Comparison of ENCODE assay signal across 23 cellular contexts in genomic region chr11:131468565-131468964, GRCh38.
A peak's percentile ranks its signal among the peaks of the same experiment; 100 is the strongest.
DNase-seq lines count a peak whose midpoint lies in the region; ATAC-seq, FAIRE-seq and TF ChIP-seq lines count a peak whose summit lies in the region.
"Had no signal": no experiment of that assay in that cellular context is flagged by ENCODE, and none has a peak within 500 bp of the region (broad histone marks: within the 10 kb centered on the region; RNA-seq: fewer than 3 reads in every experiment).

No MANE protein-coding gene starts in this region.

- H3K4me2 ChIP-seq in Karpas-422 (ENCODE audit: low read depth, low read length, poor library complexity, severe bottlenecking) (peak overlapping the region; percentile 32), GM12878 (ENCODE audit: control insufficient read depth, insufficient read depth) (no peak overlapping the region), neural cell (ENCODE audit: low read length) (peak overlapping the region; percentile 30)
- H3K4me2 ChIP-seq: GM23338, PC-9 had no signal

- intact Hi-C loops in A673 (cut with micrococcal nuclease; ENCODE audit: unreplicated experiment) = no loop called here
- intact Hi-C loops in GM12878 (cut with micrococcal nuclease; ENCODE audit: unreplicated experiment) = no loop called here
- intact Hi-C loops in Right ventricle myocardium inferior (cut with DNase I) = no loop called here

- H2AFZ ChIP-seq in Karpas-422 (ENCODE audit: low read length) (no peak overlapping the region), GM12878 (ENCODE audit: control insufficient read depth, low read depth, low read length) (no peak overlapping the region), neural cell (ENCODE audit: low read depth, low read length) (no peak overlapping the region)
- H2AFZ ChIP-seq: GM23338, PC-9 had no signal

- TF ChIP-seq CTCF in A673 (conservative IDR thresholded peaks at IDR 0.05; ENCODE audit: low read depth, low read length) (no peak), GM12878 (IDR thresholded peaks at IDR 0.05 in 2 of 3, conservative IDR thresholded peaks at IDR 0.05 in 1 of 3; ENCODE audit: control insufficient read depth in 2 of 3, extremely low read depth in 1 of 3, insufficient read depth in 1 of 3, low read depth in 3 of 3, low read length in 3 of 3) (no peak), neural cell (IDR thresholded peaks at IDR 0.05; ENCODE audit: poor library complexity, severe bottlenecking) (no peak)

- WGBS in GM12878 (ENCODE audit: insufficient coverage, insufficient replicate concordance, low lambda C conversion rate, missing lambda C conversion rate) = 0% methylated on average over 2 of the region's 2 CpGs

- BruUV-seq in A673 (replicated peaks; lab: Mats Ljungman, UMichigan) (no TSS peak), GM12878 (replicated peaks; lab: Mats Ljungman, UMichigan) (no TSS peak)

- H4K20me1 ChIP-seq in Karpas-422 (ENCODE audit: insufficient read depth, low read depth, low read length) (no peaks in the 10 kb centered on the region), GM12878 (ENCODE audit: control insufficient read depth, insufficient read depth) (no peaks in the 10 kb centered on the region), neural cell (ENCODE audit: insufficient read depth) (no peaks in the 10 kb centered on the region)

- H3K9me2 ChIP-seq in Karpas-422 (replicated peaks; ENCODE audit: insufficient read depth, low read length) (no peaks in the 10 kb centered on the region), neural cell (ENCODE audit: insufficient read depth, low read length) (no peaks in the 10 kb centered on the region)

- no peak for ATAC-seq in GM12878
- no peak for ATAC-seq in Right ventricle myocardium inferior
- ATAC-seq in HG03354 (IDR thresholded peaks at IDR 0.05; ENCODE audit: poor library complexity, severe bottlenecking, unreplicated experiment) = no peak
- ATAC-seq: GM23338 had no signal

- no peak overlapping the region for H3K4me3 ChIP-seq in A673 (ENCODE audit: low read depth, low read length, poor library complexity, severe bottlenecking)
- no peak overlapping the region for H3K4me3 ChIP-seq in Karpas-422 (ENCODE audit: low read length)
- no peak overlapping the region for H3K4me3 ChIP-seq in GM12878
- peak overlapping the region; percentile 35 for H3K4me3 ChIP-seq in neural cell (ENCODE audit: low read length)
- H3K4me3 ChIP-seq: GM23338, PC-9, SJSA1 had no signal

- H3K9ac ChIP-seq in Karpas-422 (ENCODE audit: low read length) (no peak overlapping the region), GM12878 (ENCODE audit: control insufficient read depth, insufficient read depth, low read length) (no peak overlapping the region), neural cell (ENCODE audit: low read length) (no peak overlapping the region)

- H3K36me3 ChIP-seq in A673 (ENCODE audit: insufficient read depth, low read length, poor library complexity, severe bottlenecking) (no peaks in the 10 kb centered on the region), Karpas-422 (ENCODE audit: insufficient read depth, low read length) (no peaks in the 10 kb centered on the region), GM12878 (ENCODE audit: control insufficient read depth in 2 of 2, insufficient read depth in 2 of 2, low read length in 1 of 2) (no peaks in the 10 kb centered on the region), neural cell (ENCODE audit: insufficient read depth, low read length) (no peaks in the 10 kb centered on the region)
- H3K36me3 ChIP-seq: SJSA1 had no signal

- POLR2A ChIA-PET in A673 (lab: Charles Lee; ENCODE audit: low non-redundant PET) (no interaction called here), GM12878 (lab: Charles Lee) (no interaction called here)

- TF ChIP-seq RAD21 in GM12878 (IDR thresholded peaks at IDR 0.05; ENCODE audit: insufficient read depth, low read depth, low read length) = no peak
- no peak for TF ChIP-seq RAD21 in neural cell (conservative IDR thresholded peaks at IDR 0.05)

- H3F3A ChIP-seq in neural cell (ENCODE audit: insufficient read depth, low read length, poor library complexity, severe bottlenecking) = peaks cover 8% of the 10 kb centered on the region

- TF ChIP-seq EP300 in GM12878 (IDR thresholded peaks at IDR 0.05; ENCODE audit: borderline replicate concordance in 1 of 2, control insufficient read depth in 1 of 2, low read depth in 2 of 2, low read length in 2 of 2) (no peak), neural cell (conservative IDR thresholded peaks at IDR 0.05; ENCODE audit: poor library complexity, severe bottlenecking) (no peak)

- H3K79me2 ChIP-seq in Karpas-422 (ENCODE audit: low read length) = no peaks in the 10 kb centered on the region
- no peaks in the 10 kb centered on the region for H3K79me2 ChIP-seq in GM12878 (ENCODE audit: control insufficient read depth, insufficient read depth, low read length)
- H3K79me2 ChIP-seq in neural cell (replicated peaks; ENCODE audit: insufficient read depth, low read length) = no peaks in the 10 kb centered on the region

- in situ Hi-C loops in GM12878 (cut with MboI) = no loop called here

- H3K27me3 ChIP-seq in A673 (replicated peaks; ENCODE audit: insufficient read depth, low read depth, low read length, poor library complexity) = peaks cover 46% of the 10 kb centered on the region
- no peaks in the 10 kb centered on the region for H3K27me3 ChIP-seq in Karpas-422 (ENCODE audit: low read length)
- H3K27me3 ChIP-seq in GM12878 (replicated peaks in 1 of 2; ENCODE audit: control insufficient read depth in 2 of 2, insufficient read depth in 2 of 2, low read length in 1 of 2) = peaks cover 3 to 7% of the 10 kb centered on the region in 2 experiments; a peak in 3 of 4 replicates
- no peaks in the 10 kb centered on the region for H3K27me3 ChIP-seq in neural cell (ENCODE audit: insufficient read depth, low read depth, low read length)
- H3K27me3 ChIP-seq: SJSA1 had no signal

- CTCF ChIA-PET in A673 (lab: Charles Lee) (no interaction called here), GM12878 (lab: Yijun Ruan, JAX) (no interaction called here)

- peak; percentile 17 for DNase-seq in A673 (ENCODE audit: low spot score)
- DNase-seq in Karpas-422 = peak; percentile 63
- no peak for DNase-seq in GM12878 (ENCODE audit: low read depth, low spot score)
- DNase-seq in Right ventricle myocardium inferior (ENCODE audit: missing footprints) = no peak
- no peak for DNase-seq in NCI-H446 treated with DMSO at 0.1 percent for 48 hours (lab: John Stamatoyannopoulos, UW)
- DNase-seq: 8988T; CD4-positive, alpha-beta T cell; H9; IMR-90; KG1; MM.1S; NCI-H1048; NCI-H1694; NCI-H2029 treated with DMSO at 0.1 percent for 48 hours; NCI-H774; PC-9; Right ventricle myocardium superior had no signal

- no peaks in the 10 kb centered on the region for H3K9me3 ChIP-seq in A673 (ENCODE audit: low read depth, low read length, poor library complexity, severe bottlenecking)
- no peaks in the 10 kb centered on the region for H3K9me3 ChIP-seq in Karpas-422 (ENCODE audit: low read length)
- no peaks in the 10 kb centered on the region for H3K9me3 ChIP-seq in GM12878 (replicated peaks; ENCODE audit: control insufficient read depth, insufficient read depth, low read length)
- H3K9me3 ChIP-seq in neural cell (ENCODE audit: low read length) = no peaks in the 10 kb centered on the region
- H3K9me3 ChIP-seq: SJSA1 had no signal

- TF ChIP-seq POLR2A in GM12878 (IDR thresholded peaks at IDR 0.05; ENCODE audit: low read depth, low read length) = no peak

- H3K4me1 ChIP-seq in A673 (ENCODE audit: insufficient read depth, low read length, poor library complexity, severe bottlenecking) (no peaks in the 10 kb centered on the region), Karpas-422 (ENCODE audit: low read length) (peaks cover 79% of the 10 kb centered on the region), GM12878 (ENCODE audit: control insufficient read depth, insufficient read depth, low read length) (no peaks in the 10 kb centered on the region)
- H3K4me1 ChIP-seq: SJSA1 had no signal

- SMC1A ChIA-PET in GM12878 (lab: Charles Lee; ENCODE audit: uncharacterized antibody, unreplicated experiment) = no interaction called here

- H3K27ac ChIP-seq in A673 (ENCODE audit: low read depth, low read length, poor library complexity, severe bottlenecking) (no peak overlapping the region), Karpas-422 (ENCODE audit: low read length) (no peak overlapping the region), GM12878 (ENCODE audit: control insufficient read depth, insufficient read depth) (no peak overlapping the region), neural cell (ENCODE audit: low read length) (no peak overlapping the region)
- H3K27ac ChIP-seq: PC-9, SJSA1 had no signal

- no peak for FAIRE-seq in GM12878 (lab: Jason Lieb, UNC)
- FAIRE-seq: D721Med, HTR-8/SVneo had no signal

- RAD21 ChIA-PET in GM12878 (lab: Charles Lee; ENCODE audit: unreplicated experiment) = no interaction called here

TF ChIP-seq in GM12878, 131 proteins besides CTCF, POLR2A, EP300 and RAD21 (continues in another document):
- TF ChIP-seq POU2F2 (IDR thresholded peaks at IDR 0.05; ENCODE audit: borderline replicate concordance, low read depth, low read length) (peak; percentile 34; the same call in 1 of the 3 replicates), MEF2B (IDR thresholded peaks at IDR 0.05; ENCODE audit: partially characterized antibody, poor library complexity, severe bottlenecking) (peak; percentile 57), WRNIP1 (IDR thresholded peaks at IDR 0.05; ENCODE audit: borderline replicate concordance, low read depth, low read length) (no peak)

TF ChIP-seq in neural cell, 6 proteins besides CTCF, POLR2A, EP300 and RAD21:
- no peak for TF ChIP-seq SMC3 (conservative IDR thresholded peaks at IDR 0.05; ENCODE audit: poor library complexity)
- peak; percentile 23 for TF ChIP-seq POLR2AphosphoS5 (IDR thresholded peaks at IDR 0.05)
- TF ChIP-seq MXI1 (conservative IDR thresholded peaks at IDR 0.05; ENCODE audit: poor library complexity, severe bottlenecking) = no peak
- no peak for TF ChIP-seq EZH2 (IDR thresholded peaks at IDR 0.05; ENCODE audit: borderline replicate concordance, insufficient read depth, low read length, poor library complexity, severe bottlenecking)
- TF ChIP-seq TAF1 (IDR thresholded peaks at IDR 0.05; ENCODE audit: low read depth) = no peak

Comparison
In these comparisons a context has a peak if more than half of its experiments do, and no peak if none do; other contexts are left out.
1. DNase-seq: peak in A673 (single experiment) and Karpas-422 (single experiment); none in GM12878 (single experiment), Right ventricle myocardium inferior (single experiment) and NCI-H446 treated with DMSO at 0.1 percent for 48 hours (single experiment).